1 cellular context compared by ENCODE assay signal in the genomic region with DNA sequence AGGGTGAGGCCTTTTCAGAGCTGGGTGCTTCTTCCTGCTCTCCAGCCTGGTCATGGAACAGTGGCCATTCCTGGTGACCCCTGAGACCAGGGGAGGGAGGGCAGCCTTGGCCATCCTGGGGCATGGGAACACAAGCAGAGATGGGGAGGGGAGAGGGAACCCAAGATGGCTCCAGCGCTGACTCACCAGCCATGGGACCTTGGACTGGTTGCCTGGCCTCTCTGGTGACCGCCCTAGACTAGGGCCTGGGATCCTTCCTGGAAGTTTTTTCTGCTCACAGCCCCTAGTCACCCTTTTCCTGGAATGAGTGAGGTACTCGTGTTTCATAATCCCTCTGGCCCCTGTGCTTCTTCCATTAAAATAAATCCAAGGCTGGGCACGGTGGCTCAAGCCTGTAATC.
TF ChIP-seq lines count a peak whose summit lies in the region.

No MANE protein-coding gene starts in this region.

TF ChIP-seq in HepG2, 621 proteins besides CTCF, POLR2A, EP300 and RAD21 (continues in another document):
- TF ChIP-seq HNF4G (IDR thresholded peaks at IDR 0.05; ENCODE audit: borderline replicate concordance, low read depth, low read length) (no peak), HNF4G (CRISPR knock-in tag; IDR thresholded peaks at IDR 0.05; ENCODE audit: borderline replicate concordance, low read depth) (no peak), RARA (CRISPR knock-in tag; IDR thresholded peaks at IDR 0.05) (peak; percentile 71), ZNF552 (CRISPR knock-in tag; IDR thresholded peaks at IDR 0.05; ENCODE audit: borderline replicate concordance) (no peak), YEATS2 (CRISPR knock-in tag; IDR thresholded peaks at IDR 0.05; ENCODE audit: borderline replicate concordance) (no peak), ZNF589 (CRISPR knock-in tag; conservative IDR thresholded peaks at IDR 0.05) (no peak), FOSL2 (CRISPR knock-in tag; IDR thresholded peaks at IDR 0.05) (peak; percentile 85), ETV5 (CRISPR knock-in tag; IDR thresholded peaks at IDR 0.05; ENCODE audit: borderline replicate concordance) (peak; percentile 36; the same call in 1 of the 2 replicates), HNF4A (CRISPR knock-in tag; IDR thresholded peaks at IDR 0.05) (0 out of 2 replicates have a peak, but pooled peaks have one; percentile 5), ATF7 (IDR thresholded peaks at IDR 0.05) (no peak), ATF7 (CRISPR knock-in tag; IDR thresholded peaks at IDR 0.05) (no peak), ZNF598 (CRISPR knock-in tag; IDR thresholded peaks at IDR 0.05; ENCODE audit: borderline replicate concordance) (0 out of 2 replicates have a peak, but pooled peaks have one; percentile 43), SP5 (CRISPR knock-in tag; IDR thresholded peaks at IDR 0.05; ENCODE audit: borderline replicate concordance, low read depth) (no peak), SKI (IDR thresholded peaks at IDR 0.05; ENCODE audit: partially characterized antibody) (peak; percentile 23), ZBTB7B (CRISPR knock-in tag; IDR thresholded peaks at IDR 0.05) (no peak), YY1 (IDR thresholded peaks at IDR 0.05; ENCODE audit: insufficient read depth, insufficient replicate concordance, low read depth, low read length) (peak; percentile 84), ZNF720 (CRISPR knock-in tag; IDR thresholded peaks at IDR 0.05) (no peak), ZNF768 (CRISPR knock-in tag; IDR thresholded peaks at IDR 0.05) (peak; percentile 28; the same call in 1 of the 2 replicates), ZNF567 (CRISPR knock-in tag; IDR thresholded peaks at IDR 0.05; ENCODE audit: borderline replicate concordance) (no peak), ELF3 (CRISPR knock-in tag; IDR thresholded peaks at IDR 0.05) (peak; percentile 60; the same call in 1 of the 2 replicates), ZNF292 (CRISPR knock-in tag; IDR thresholded peaks at IDR 0.05; ENCODE audit: borderline replicate concordance, low read depth) (0 out of 2 replicates have a peak, but pooled peaks have one; percentile 14), FOXA3 (CRISPR knock-in tag; IDR thresholded peaks at IDR 0.05) (peak; percentile 25; the same call in 1 of the 2 replicates), RXRB (CRISPR knock-in tag; IDR thresholded peaks at IDR 0.05; ENCODE audit: borderline replicate concordance) (0 out of 2 replicates have a peak, but pooled peaks have one; percentile 43), THAP11 (CRISPR knock-in tag; IDR thresholded peaks at IDR 0.05) (0 out of 2 replicates have a peak, but pooled peaks have one; percentile 31), SOX6 (IDR thresholded peaks at IDR 0.05) (no peak), SOX6 (CRISPR knock-in tag; IDR thresholded peaks at IDR 0.05) (no peak), SAP130 (CRISPR knock-in tag; IDR thresholded peaks at IDR 0.05; ENCODE audit: low read depth) (peak; percentile 36; the same call in 1 of the 2 replicates), TEAD3 (CRISPR knock-in tag; optimal IDR thresholded peaks at IDR 0.05; ENCODE audit: borderline replicate concordance) (peak; percentile 39), ZNF441 (CRISPR knock-in tag; IDR thresholded peaks at IDR 0.05; ENCODE audit: borderline replicate concordance) (0 out of 2 replicates have a peak, but pooled peaks have one; percentile 24), ZFX (CRISPR knock-in tag; IDR thresholded peaks at IDR 0.05; ENCODE audit: low read depth) (peak; percentile 17; the same call in 1 of the 2 replicates), GATAD2A (CRISPR knock-in tag; IDR thresholded peaks at IDR 0.05) (0 out of 2 replicates have a peak, but pooled peaks have one; percentile 13), TBX2 (CRISPR knock-in tag; IDR thresholded peaks at IDR 0.05; ENCODE audit: borderline replicate concordance) (0 out of 2 replicates have a peak, but pooled peaks have one; percentile 18), ZBTB38 (CRISPR knock-in tag; IDR thresholded peaks at IDR 0.05) (peak; percentile 92), ZNF644 (CRISPR knock-in tag; IDR thresholded peaks at IDR 0.05; ENCODE audit: low read depth) (peak; percentile 80; the same call in 1 of the 2 replicates), GABPB1 (CRISPR knock-in tag; IDR thresholded peaks at IDR 0.05) (0 out of 2 replicates have a peak, but pooled peaks have one; percentile 18), MIER3 (CRISPR knock-in tag; IDR thresholded peaks at IDR 0.05; ENCODE audit: borderline replicate concordance) (0 out of 2 replicates have a peak, but pooled peaks have one; percentile 43), BCL6 (CRISPR knock-in tag; IDR thresholded peaks at IDR 0.05) (peak; percentile 85), ESRRA (CRISPR knock-in tag; IDR thresholded peaks at IDR 0.05; ENCODE audit: low read depth) (no peak), TAF1 (CRISPR knock-in tag; IDR thresholded peaks at IDR 0.05) (no peak)
- TF ChIP-seq, protein P1, sequence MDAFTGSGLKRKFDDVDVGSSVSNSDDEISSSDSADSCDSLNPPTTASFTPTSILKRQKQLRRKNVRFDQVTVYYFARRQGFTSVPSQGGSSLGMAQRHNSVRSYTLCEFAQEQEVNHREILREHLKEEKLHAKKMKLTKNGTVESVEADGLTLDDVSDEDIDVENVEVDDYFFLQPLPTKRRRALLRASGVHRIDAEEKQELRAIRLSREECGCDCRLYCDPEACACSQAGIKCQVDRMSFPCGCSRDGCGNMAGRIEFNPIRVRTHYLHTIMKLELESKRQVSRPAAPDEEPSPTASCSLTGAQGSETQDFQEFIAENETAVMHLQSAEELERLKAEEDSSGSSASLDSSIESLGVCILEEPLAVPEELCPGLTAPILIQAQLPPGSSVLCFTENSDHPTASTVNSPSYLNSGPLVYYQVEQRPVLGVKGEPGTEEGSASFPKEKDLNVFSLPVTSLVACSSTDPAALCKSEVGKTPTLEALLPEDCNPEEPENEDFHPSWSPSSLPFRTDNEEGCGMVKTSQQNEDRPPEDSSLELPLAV (CRISPR knock-in tag; conservative IDR thresholded peaks at IDR 0.05; ENCODE audit: low read depth), result no peak
- TF ChIP-seq, protein P2, sequence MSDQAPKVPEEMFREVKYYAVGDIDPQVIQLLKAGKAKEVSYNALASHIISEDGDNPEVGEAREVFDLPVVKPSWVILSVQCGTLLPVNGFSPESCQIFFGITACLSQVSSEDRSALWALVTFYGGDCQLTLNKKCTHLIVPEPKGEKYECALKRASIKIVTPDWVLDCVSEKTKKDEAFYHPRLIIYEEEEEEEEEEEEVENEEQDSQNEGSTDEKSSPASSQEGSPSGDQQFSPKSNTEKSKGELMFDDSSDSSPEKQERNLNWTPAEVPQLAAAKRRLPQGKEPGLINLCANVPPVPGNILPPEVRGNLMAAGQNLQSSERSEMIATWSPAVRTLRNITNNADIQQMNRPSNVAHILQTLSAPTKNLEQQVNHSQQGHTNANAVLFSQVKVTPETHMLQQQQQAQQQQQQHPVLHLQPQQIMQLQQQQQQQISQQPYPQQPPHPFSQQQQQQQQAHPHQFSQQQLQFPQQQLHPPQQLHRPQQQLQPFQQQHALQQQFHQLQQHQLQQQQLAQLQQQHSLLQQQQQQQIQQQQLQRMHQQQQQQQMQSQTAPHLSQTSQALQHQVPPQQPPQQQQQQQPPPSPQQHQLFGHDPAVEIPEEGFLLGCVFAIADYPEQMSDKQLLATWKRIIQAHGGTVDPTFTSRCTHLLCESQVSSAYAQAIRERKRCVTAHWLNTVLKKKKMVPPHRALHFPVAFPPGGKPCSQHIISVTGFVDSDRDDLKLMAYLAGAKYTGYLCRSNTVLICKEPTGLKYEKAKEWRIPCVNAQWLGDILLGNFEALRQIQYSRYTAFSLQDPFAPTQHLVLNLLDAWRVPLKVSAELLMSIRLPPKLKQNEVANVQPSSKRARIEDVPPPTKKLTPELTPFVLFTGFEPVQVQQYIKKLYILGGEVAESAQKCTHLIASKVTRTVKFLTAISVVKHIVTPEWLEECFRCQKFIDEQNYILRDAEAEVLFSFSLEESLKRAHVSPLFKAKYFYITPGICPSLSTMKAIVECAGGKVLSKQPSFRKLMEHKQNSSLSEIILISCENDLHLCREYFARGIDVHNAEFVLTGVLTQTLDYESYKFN (CRISPR knock-in tag; conservative IDR thresholded peaks at IDR 0.05), result 0 out of 2 replicates have a peak, but pooled peaks have one; percentile 17
- TF ChIP-seq, protein P3, sequence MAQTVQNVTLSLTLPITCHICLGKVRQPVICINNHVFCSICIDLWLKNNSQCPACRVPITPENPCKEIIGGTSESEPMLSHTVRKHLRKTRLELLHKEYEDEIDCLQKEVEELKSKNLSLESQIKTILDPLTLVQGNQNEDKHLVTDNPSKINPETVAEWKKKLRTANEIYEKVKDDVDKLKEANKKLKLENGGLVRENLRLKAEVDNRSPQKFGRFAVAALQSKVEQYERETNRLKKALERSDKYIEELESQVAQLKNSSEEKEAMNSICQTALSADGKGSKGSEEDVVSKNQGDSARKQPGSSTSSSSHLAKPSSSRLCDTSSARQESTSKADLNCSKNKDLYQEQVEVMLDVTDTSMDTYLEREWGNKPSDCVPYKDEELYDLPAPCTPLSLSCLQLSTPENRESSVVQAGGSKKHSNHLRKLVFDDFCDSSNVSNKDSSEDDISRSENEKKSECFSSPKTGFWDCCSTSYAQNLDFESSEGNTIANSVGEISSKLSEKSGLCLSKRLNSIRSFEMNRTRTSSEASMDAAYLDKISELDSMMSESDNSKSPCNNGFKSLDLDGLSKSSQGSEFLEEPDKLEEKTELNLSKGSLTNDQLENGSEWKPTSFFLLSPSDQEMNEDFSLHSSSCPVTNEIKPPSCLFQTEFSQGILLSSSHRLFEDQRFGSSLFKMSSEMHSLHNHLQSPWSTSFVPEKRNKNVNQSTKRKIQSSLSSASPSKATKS (CRISPR knock-in tag; IDR thresholded peaks at IDR 0.05), result no peak
- TF ChIP-seq, protein P4, sequence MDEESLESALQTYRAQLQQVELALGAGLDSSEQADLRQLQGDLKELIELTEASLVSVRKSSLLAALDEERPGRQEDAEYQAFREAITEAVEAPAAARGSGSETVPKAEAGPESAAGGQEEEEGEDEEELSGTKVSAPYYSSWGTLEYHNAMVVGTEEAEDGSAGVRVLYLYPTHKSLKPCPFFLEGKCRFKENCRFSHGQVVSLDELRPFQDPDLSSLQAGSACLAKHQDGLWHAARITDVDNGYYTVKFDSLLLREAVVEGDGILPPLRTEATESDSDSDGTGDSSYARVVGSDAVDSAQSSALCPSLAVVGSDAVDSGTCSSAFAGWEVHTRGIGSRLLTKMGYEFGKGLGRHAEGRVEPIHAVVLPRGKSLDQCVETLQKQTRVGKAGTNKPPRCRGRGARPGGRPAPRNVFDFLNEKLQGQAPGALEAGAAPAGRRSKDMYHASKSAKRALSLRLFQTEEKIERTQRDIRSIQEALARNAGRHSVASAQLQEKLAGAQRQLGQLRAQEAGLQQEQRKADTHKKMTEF (CRISPR knock-in tag; IDR thresholded peaks at IDR 0.05), result peak; percentile 25; the same call in 1 of the 2 replicates
- TF ChIP-seq, protein P5, sequence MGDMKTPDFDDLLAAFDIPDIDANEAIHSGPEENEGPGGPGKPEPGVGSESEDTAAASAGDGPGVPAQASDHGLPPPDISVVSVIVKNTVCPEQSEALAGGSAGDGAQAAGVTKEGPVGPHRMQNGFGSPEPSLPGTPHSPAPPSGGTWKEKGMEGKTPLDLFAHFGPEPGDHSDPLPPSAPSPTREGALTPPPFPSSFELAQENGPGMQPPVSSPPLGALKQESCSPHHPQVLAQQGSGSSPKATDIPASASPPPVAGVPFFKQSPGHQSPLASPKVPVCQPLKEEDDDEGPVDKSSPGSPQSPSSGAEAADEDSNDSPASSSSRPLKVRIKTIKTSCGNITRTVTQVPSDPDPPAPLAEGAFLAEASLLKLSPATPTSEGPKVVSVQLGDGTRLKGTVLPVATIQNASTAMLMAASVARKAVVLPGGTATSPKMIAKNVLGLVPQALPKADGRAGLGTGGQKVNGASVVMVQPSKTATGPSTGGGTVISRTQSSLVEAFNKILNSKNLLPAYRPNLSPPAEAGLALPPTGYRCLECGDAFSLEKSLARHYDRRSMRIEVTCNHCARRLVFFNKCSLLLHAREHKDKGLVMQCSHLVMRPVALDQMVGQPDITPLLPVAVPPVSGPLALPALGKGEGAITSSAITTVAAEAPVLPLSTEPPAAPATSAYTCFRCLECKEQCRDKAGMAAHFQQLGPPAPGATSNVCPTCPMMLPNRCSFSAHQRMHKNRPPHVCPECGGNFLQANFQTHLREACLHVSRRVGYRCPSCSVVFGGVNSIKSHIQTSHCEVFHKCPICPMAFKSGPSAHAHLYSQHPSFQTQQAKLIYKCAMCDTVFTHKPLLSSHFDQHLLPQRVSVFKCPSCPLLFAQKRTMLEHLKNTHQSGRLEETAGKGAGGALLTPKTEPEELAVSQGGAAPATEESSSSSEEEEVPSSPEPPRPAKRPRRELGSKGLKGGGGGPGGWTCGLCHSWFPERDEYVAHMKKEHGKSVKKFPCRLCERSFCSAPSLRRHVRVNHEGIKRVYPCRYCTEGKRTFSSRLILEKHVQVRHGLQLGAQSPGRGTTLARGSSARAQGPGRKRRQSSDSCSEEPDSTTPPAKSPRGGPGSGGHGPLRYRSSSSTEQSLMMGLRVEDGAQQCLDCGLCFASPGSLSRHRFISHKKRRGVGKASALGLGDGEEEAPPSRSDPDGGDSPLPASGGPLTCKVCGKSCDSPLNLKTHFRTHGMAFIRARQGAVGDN (CRISPR knock-in tag; IDR thresholded peaks at IDR 0.05), result peak; percentile 73
